In the genomic region with DNA sequence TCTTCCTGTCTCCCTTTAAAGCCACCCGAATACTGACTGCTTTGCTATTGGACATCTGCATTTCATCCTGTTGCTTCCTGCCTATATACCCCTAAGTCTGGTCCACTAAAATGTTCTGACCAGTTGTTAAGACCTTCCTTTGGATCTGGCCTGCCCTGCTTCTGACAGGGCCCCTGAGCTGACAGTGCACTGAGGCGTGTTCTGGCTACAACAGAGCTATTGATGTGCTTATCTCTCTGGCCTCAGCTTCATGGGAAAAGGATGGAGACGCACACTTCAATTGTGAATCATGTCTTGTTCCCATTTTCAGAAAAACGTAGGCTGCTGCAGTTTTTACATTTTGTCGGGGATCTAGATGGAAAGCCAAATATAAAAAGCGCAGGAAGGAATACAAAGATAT, we compare ENCODE assay signal across 21 cellular contexts. TPM values are rescaled to one million over a fixed set of nuclear protein-coding genes. Genes with fewer than 3 reads are reported as not detected.
DNase-seq lines count a peak whose midpoint lies in the region; ATAC-seq and TF ChIP-seq lines count a peak whose summit lies in the region.
"Had no signal": no experiment of that assay in that cellular context is flagged by ENCODE, and none has a peak within 500 bp of the region (broad histone marks: within the 10 kb centered on the region; RNA-seq: fewer than 3 reads in every experiment).

No MANE protein-coding gene starts in this region.

- H3K4me3 Mint-ChIP-seq in neural progenitor cell: no peak overlapping the region
- no peak overlapping the region for H3K4me3 Mint-ChIP-seq in CD4-positive, alpha-beta T cell
- H3K4me3 Mint-ChIP-seq in activated CD8-positive, alpha-beta memory T cell treated with anti-CD3 and anti-CD28 coated beads, Interleukin-2, amount 10 ng/mL, durations not matched to agents 7 days and 5 days: no peak overlapping the region
- H3K4me3 Mint-ChIP-seq: HFFc6, IgD-negative memory B cell had no signal

- H3K9ac ChIP-seq in mesenchymal stem cell (ENCODE audit: low read length) (no peak overlapping the region), neural progenitor cell (no peak overlapping the region)

- H3K36me3 ChIP-seq in mesenchymal stem cell (ENCODE audit: control insufficient read depth in 1 of 2, insufficient read depth in 2 of 2, low read depth in 1 of 2, low read length in 2 of 2) (no peaks in the 10 kb centered on the region), neural progenitor cell (no peaks in the 10 kb centered on the region)

- WGBS in right cardiac atrium: 63% methylated on average over 6 of the region's 6 CpGs
- WGBS in mesenchymal stem cell: 83% methylated on average over 4 of the region's 6 CpGs

- H3K4ac ChIP-seq in mesenchymal stem cell (ENCODE audit: low read depth in 1 of 2, low read length in 2 of 2): no peak overlapping the region

- TF ChIP-seq CTCF in neural progenitor cell (IDR thresholded peaks at IDR 0.05) (no peak), foreskin keratinocyte (conservative IDR thresholded peaks at IDR 0.05) (no peak)
- no peak for TF ChIP-seq CTCF in CD4-positive, alpha-beta T cell (IDR thresholded peaks at IDR 0.05)

- H3K27ac ChIP-seq in right cardiac atrium (ENCODE audit: low read length) (no peak overlapping the region), mesenchymal stem cell (ENCODE audit: low read length, poor library complexity, severe bottlenecking) (no peak overlapping the region), neural progenitor cell (no peak overlapping the region), foreskin keratinocyte (no peak overlapping the region)
- H3K27ac ChIP-seq in CD4-positive, alpha-beta T cell (ENCODE audit: low read depth, low read length): no peak overlapping the region
- H3K27ac ChIP-seq: 22Rv1, C4-2B had no signal

- H3K9me3 Mint-ChIP-seq in neural progenitor cell: no peaks in the 10 kb centered on the region
- H3K9me3 Mint-ChIP-seq in CD4-positive, alpha-beta T cell: no peaks in the 10 kb centered on the region
- no peaks in the 10 kb centered on the region for H3K9me3 Mint-ChIP-seq in activated CD8-positive, alpha-beta memory T cell treated with anti-CD3 and anti-CD28 coated beads, Interleukin-2, amount 10 ng/mL, durations not matched to agents 7 days and 5 days (ENCODE audit: low read depth)
- H3K9me3 Mint-ChIP-seq: CD4-positive, alpha-beta memory T cell; HFFc6 had no signal

- CTCF ChIA-PET in CD4-positive, alpha-beta T cell (lab: Charles Lee): no interaction called here
- CTCF ChIA-PET in activated CD8-positive, alpha-beta memory T cell treated with anti-CD3 and anti-CD28 coated beads, Interleukin-2, amount 10 ng/mL, durations not matched to agents 7 days and 5 days (lab: Charles Lee): no interaction called here

- peaks cover 13% of the 10 kb centered on the region for H3K4me1 Mint-ChIP-seq in neural progenitor cell
- H3K4me1 Mint-ChIP-seq in CD4-positive, alpha-beta T cell (ENCODE audit: low read depth): no peaks in the 10 kb centered on the region
- no peaks in the 10 kb centered on the region for H3K4me1 Mint-ChIP-seq in activated CD8-positive, alpha-beta memory T cell treated with anti-CD3 and anti-CD28 coated beads, Interleukin-2, amount 10 ng/mL, durations not matched to agents 7 days and 5 days
- H3K4me1 Mint-ChIP-seq: IgD-negative memory B cell had no signal

- H2AK5ac ChIP-seq in mesenchymal stem cell (ENCODE audit: low read length, severe bottlenecking): peak overlapping the region; percentile 8

- no peak overlapping the region for H2BK15ac ChIP-seq in mesenchymal stem cell (ENCODE audit: low read depth, poor library complexity, severe bottlenecking)

- ATAC-seq in right cardiac atrium (peak; percentile 32 to 58), left cardiac atrium (no peak), foreskin keratinocyte (no peak), GM19351 (IDR thresholded peaks at IDR 0.05; ENCODE audit: unreplicated experiment) (no peak)
- no peak for ATAC-seq in CD4-positive, alpha-beta T cell (ENCODE audit: poor library complexity)
- ATAC-seq in activated CD8-positive, alpha-beta memory T cell treated with anti-CD3 and anti-CD28 coated beads, Interleukin-2, amount 10 ng/mL, durations not matched to agents 7 days and 5 days: no peak
- ATAC-seq: A549, HCT116, HepG2 had no signal

- H3F3A ChIP-seq in neural progenitor cell (ENCODE audit: low read depth): no peaks in the 10 kb centered on the region

- H3K27me3 ChIP-seq in right cardiac atrium (ENCODE audit: control insufficient read depth, insufficient read depth) (no peaks in the 10 kb centered on the region), mesenchymal stem cell (ENCODE audit: control insufficient read depth in 1 of 2, insufficient read depth in 1 of 2, low read length in 2 of 2) (no peaks in the 10 kb centered on the region), neural progenitor cell (no peaks in the 10 kb centered on the region), foreskin keratinocyte (no peaks in the 10 kb centered on the region)
- H3K27me3 ChIP-seq in CD4-positive, alpha-beta T cell (ENCODE audit: control insufficient read depth, insufficient read depth, low read length): peaks cover 6% of the 10 kb centered on the region

- H3K9me3 ChIP-seq in right cardiac atrium (ENCODE audit: control insufficient read depth, low read length): no peaks in the 10 kb centered on the region
- H3K9me3 ChIP-seq in mesenchymal stem cell (ENCODE audit: control insufficient read depth, low read length): no peaks in the 10 kb centered on the region
- no peaks in the 10 kb centered on the region for H3K9me3 ChIP-seq in neural progenitor cell (ENCODE audit: low read depth)
- no peaks in the 10 kb centered on the region for H3K9me3 ChIP-seq in CD4-positive, alpha-beta T cell (ENCODE audit: control insufficient read depth, low read length)
- H3K9me3 ChIP-seq: A549 had no signal

- H3K27ac Mint-ChIP-seq in neural progenitor cell: no peak overlapping the region
- H3K27ac Mint-ChIP-seq in CD4-positive, alpha-beta T cell: no peak overlapping the region
- no peak overlapping the region for H3K27ac Mint-ChIP-seq in activated CD8-positive, alpha-beta memory T cell treated with anti-CD3 and anti-CD28 coated beads, Interleukin-2, amount 10 ng/mL, durations not matched to agents 7 days and 5 days
- H3K27ac Mint-ChIP-seq: CD4-positive, alpha-beta memory T cell; HFFc6; IgD-negative memory B cell had no signal

- H3K4me3 ChIP-seq in right cardiac atrium (ENCODE audit: low read length) (no peak overlapping the region), mesenchymal stem cell (ENCODE audit: insufficient read depth in 1 of 2, low read depth in 1 of 2, low read length in 2 of 2) (no peak overlapping the region), neural progenitor cell (no peak overlapping the region)
- H3K4me3 ChIP-seq: A549 had no signal

- H2AFZ ChIP-seq in mesenchymal stem cell (ENCODE audit: low read depth, low read length) (no peak overlapping the region), neural progenitor cell (replicated peaks) (peak overlapping the region; percentile 39)

- H4K20me1 ChIP-seq in neural progenitor cell (ENCODE audit: low read depth): no peaks in the 10 kb centered on the region

- H3K36me3 Mint-ChIP-seq in neural progenitor cell: peaks cover 2% of the 10 kb centered on the region
- no peaks in the 10 kb centered on the region for H3K36me3 Mint-ChIP-seq in CD4-positive, alpha-beta T cell (ENCODE audit: low read depth)
- no peaks in the 10 kb centered on the region for H3K36me3 Mint-ChIP-seq in activated CD8-positive, alpha-beta memory T cell treated with anti-CD3 and anti-CD28 coated beads, Interleukin-2, amount 10 ng/mL, durations not matched to agents 7 days and 5 days
- H3K36me3 Mint-ChIP-seq: CD4-positive, alpha-beta memory T cell had no signal

- H3K4me1 ChIP-seq in right cardiac atrium (ENCODE audit: control insufficient read depth, insufficient read depth, low read length) (no peaks in the 10 kb centered on the region), mesenchymal stem cell (ENCODE audit: control insufficient read depth, insufficient read depth, low read depth, low read length) (peaks cover 7% of the 10 kb centered on the region), neural progenitor cell (peaks cover 8% of the 10 kb centered on the region), foreskin keratinocyte (peaks cover 11% of the 10 kb centered on the region)

- no peak overlapping the region for H4K8ac ChIP-seq in mesenchymal stem cell (ENCODE audit: low read length)

- no peak overlapping the region for H3K14ac ChIP-seq in mesenchymal stem cell (ENCODE audit: low read length in 2 of 2)

- no peak overlapping the region for H3K18ac ChIP-seq in mesenchymal stem cell (ENCODE audit: low read depth in 1 of 2, low read length in 2 of 2)

- POLR2A ChIA-PET in CD4-positive, alpha-beta T cell (lab: Charles Lee): no interaction called here

- H3K27me3 Mint-ChIP-seq in neural progenitor cell (ENCODE audit: insufficient read depth, low read depth): peaks cover 8% of the 10 kb centered on the region
- peaks cover 42% of the 10 kb centered on the region for H3K27me3 Mint-ChIP-seq in CD4-positive, alpha-beta T cell
- H3K27me3 Mint-ChIP-seq in activated CD8-positive, alpha-beta memory T cell treated with anti-CD3 and anti-CD28 coated beads, Interleukin-2, amount 10 ng/mL, durations not matched to agents 7 days and 5 days: peaks cover 12% of the 10 kb centered on the region

- H3K4me2 ChIP-seq in mesenchymal stem cell (ENCODE audit: low read length, poor library complexity, severe bottlenecking): no peak overlapping the region
- no peak overlapping the region for H3K4me2 ChIP-seq in neural progenitor cell
- H3K4me2 ChIP-seq: A549 had no signal

- no peak overlapping the region for H2BK12ac ChIP-seq in mesenchymal stem cell (ENCODE audit: low read length in 2 of 2)

- H3K23ac ChIP-seq in mesenchymal stem cell (ENCODE audit: low read length in 2 of 2): no peak overlapping the region

- H2BK120ac ChIP-seq in mesenchymal stem cell (ENCODE audit: low read depth, low read length): no peak overlapping the region

- H3K79me1 ChIP-seq in mesenchymal stem cell (replicated peaks; ENCODE audit: low read length, poor library complexity, severe bottlenecking): no peaks in the 10 kb centered on the region

- DNase-seq in right cardiac atrium (no peak), left cardiac atrium (no peak), mesenchymal stem cell (no peak), neural progenitor cell (ENCODE audit: low spot score) (peak; percentile 12), foreskin keratinocyte (no peak)
- DNase-seq in CD4-positive, alpha-beta T cell: no peak
- DNase-seq in activated CD8-positive, alpha-beta memory T cell treated with anti-CD3 and anti-CD28 coated beads, Interleukin-2, amount 10 ng/mL, durations not matched to agents 7 days and 5 days: no peak
- DNase-seq: AML-193; CD4-positive, alpha-beta memory T cell; DMS153; DMS79; GF-D8; H7; HFFc6 had no signal

- intact Hi-C loops in right cardiac atrium (cut with DNase I): loop anchor here in 2 of 4 donors (10.0 kb wide), 2 partner anchors 103 to 163 kb away; no protein-coding TSS in a partner anchor
- intact Hi-C loops in left cardiac atrium (cut with DNase I): no loop called here
- intact Hi-C loops in CD4-positive, alpha-beta T cell (cut with DNase I, micrococcal nuclease): no loop called here

- H4K91ac ChIP-seq in mesenchymal stem cell (ENCODE audit: low read length): no peak overlapping the region

- H3K79me2 ChIP-seq in neural progenitor cell (ENCODE audit: low read depth): no peaks in the 10 kb centered on the region

- no peak overlapping the region for H2BK5ac ChIP-seq in mesenchymal stem cell (ENCODE audit: low read depth, low read length, poor library complexity, severe bottlenecking)

RNA-seq across cellular contexts. Expression of a gene that starts 7.1 kb away (rescaled TPM):
- total RNA-seq in right cardiac atrium: 1 to 10 TPM; 1.7 to 4.1 (median 3.0) TPM
- polyA plus RNA-seq in right cardiac atrium: 4.1 TPM
- total RNA-seq in left cardiac atrium: 1 to 10 TPM; 1.6 to 4.0 TPM
- 43.0 TPM for polyA plus RNA-seq in mesenchymal stem cell (2013, experiment 1 of 2)
- 45.7 TPM for polyA plus RNA-seq in mesenchymal stem cell (2013, experiment 2 of 2)
- 9.0 and 21.4 TPM in 2 replicates for total RNA-seq in neural progenitor cell (ENCODE audit: low replicate concordance)
- not detected for total RNA-seq in CD4-positive, alpha-beta T cell
- 42.3 and 86.8 TPM in 2 replicates for total RNA-seq in foreskin keratinocyte
- 21.8 and 57.9 TPM in 2 replicates for polyA plus RNA-seq in foreskin keratinocyte
- total RNA-seq in activated CD8-positive, alpha-beta memory T cell treated with anti-CD3 and anti-CD28 coated beads, Interleukin-2, amount 10 ng/mL, durations not matched to agents 7 days and 5 days: not detected
- total RNA-seq: CD4-positive, alpha-beta memory T cell; HepG2 had no signal
- polyA plus RNA-seq: CD4-positive, alpha-beta memory T cell; HepG2; IgD-negative memory B cell had no signal

Comparison
In these comparisons a context has a peak if more than half of its experiments do, and no peak if none do; other contexts are left out.
1. ATAC-seq: peak in right cardiac atrium (2 of 2); none in left cardiac atrium (0 of 2), CD4-positive, alpha-beta T cell (single experiment), foreskin keratinocyte (single experiment), GM19351 (single experiment) and activated CD8-positive, alpha-beta memory T cell treated with anti-CD3 and anti-CD28 coated beads, Interleukin-2, amount 10 ng/mL, durations not matched to agents 7 days and 5 days (single experiment).